Comparison of ENCODE assay signal across 10 cellular contexts in the genomic region with DNA sequence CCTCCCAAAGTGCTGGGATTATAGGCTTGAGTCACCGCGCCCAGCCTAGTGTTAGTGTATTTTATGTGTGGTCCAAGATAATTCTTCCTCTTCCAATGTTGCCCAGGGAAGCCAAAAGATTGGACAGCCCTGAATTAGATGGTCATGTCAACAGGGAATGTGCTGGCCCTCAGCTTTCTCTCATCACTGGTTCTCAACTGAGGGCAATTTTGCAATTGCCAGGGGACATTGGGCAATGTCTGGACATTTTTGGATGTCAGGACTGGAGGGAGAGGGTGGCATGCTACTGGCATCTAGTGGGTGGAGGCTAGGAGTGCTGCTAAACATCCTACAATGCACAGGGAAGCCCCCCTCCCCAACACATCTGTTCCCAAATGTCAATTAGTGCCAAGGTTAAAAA.
DNase-seq lines count a peak whose midpoint lies in the region; ATAC-seq and TF ChIP-seq lines count a peak whose summit lies in the region.
"Had no signal": no experiment of that assay in that cellular context is flagged by ENCODE, and none has a peak within 500 bp of the region (broad histone marks: within the 10 kb centered on the region; RNA-seq: fewer than 3 reads in every experiment).

No MANE protein-coding gene starts in this region.

- ATAC-seq in GM19397 (IDR thresholded peaks at IDR 0.05; ENCODE audit: unreplicated experiment) (no peak), HG03442 (IDR thresholded peaks at IDR 0.05; ENCODE audit: unreplicated experiment) (no peak), GM19467 (IDR thresholded peaks at IDR 0.05; ENCODE audit: unreplicated experiment) (no peak)

- no peaks in the 10 kb centered on the region for H3K9me3 ChIP-seq in muscle layer of colon (ENCODE audit: low read length)
- H3K9me3 ChIP-seq: SK-N-SH had no signal

- peak overlapping the region; percentile 61 for H3K27ac ChIP-seq in muscle layer of colon (ENCODE audit: low read depth, low read length)
- H3K27ac ChIP-seq: KMS-11 had no signal

- no peaks in the 10 kb centered on the region for H3K27me3 ChIP-seq in muscle layer of colon (ENCODE audit: control insufficient read depth in 1 of 2, insufficient read depth in 2 of 2, low read length in 2 of 2)

- DNase-seq in AG08395 (ENCODE audit: low spot score) (peak; percentile 38), NCI-H1694 treated with DMSO at 0.1 percent for 48 hours (lab: John Stamatoyannopoulos, UW) (peak; percentile 95), choroid plexus epithelial cell (ENCODE audit: low read depth) (peak; percentile 64), inferior parietal cortex (ENCODE audit: extremely low spot score) (no peak)

- H3K4me1 ChIP-seq in muscle layer of colon (ENCODE audit: insufficient read depth, low read length): peaks cover 33% of the 10 kb centered on the region

- TF ChIP-seq CTCF in choroid plexus epithelial cell (conservative IDR thresholded peaks at IDR 0.05; ENCODE audit: low read depth, low read length): no peak

- H3K9ac ChIP-seq in muscle layer of colon (ENCODE audit: low read length): no peak overlapping the region
- H3K9ac ChIP-seq: KMS-11, SK-N-SH had no signal

- no peaks in the 10 kb centered on the region for H3K36me3 ChIP-seq in muscle layer of colon (ENCODE audit: insufficient read depth, low read length)

- no peak overlapping the region for H3K4me3 ChIP-seq in choroid plexus epithelial cell (ENCODE audit: low read depth, low read length)
- H3K4me3 ChIP-seq in muscle layer of colon (ENCODE audit: low read depth in 1 of 2, low read length in 2 of 2): no peak overlapping the region
